1 cellular context compared by ENCODE assay signal in the genomic region with DNA sequence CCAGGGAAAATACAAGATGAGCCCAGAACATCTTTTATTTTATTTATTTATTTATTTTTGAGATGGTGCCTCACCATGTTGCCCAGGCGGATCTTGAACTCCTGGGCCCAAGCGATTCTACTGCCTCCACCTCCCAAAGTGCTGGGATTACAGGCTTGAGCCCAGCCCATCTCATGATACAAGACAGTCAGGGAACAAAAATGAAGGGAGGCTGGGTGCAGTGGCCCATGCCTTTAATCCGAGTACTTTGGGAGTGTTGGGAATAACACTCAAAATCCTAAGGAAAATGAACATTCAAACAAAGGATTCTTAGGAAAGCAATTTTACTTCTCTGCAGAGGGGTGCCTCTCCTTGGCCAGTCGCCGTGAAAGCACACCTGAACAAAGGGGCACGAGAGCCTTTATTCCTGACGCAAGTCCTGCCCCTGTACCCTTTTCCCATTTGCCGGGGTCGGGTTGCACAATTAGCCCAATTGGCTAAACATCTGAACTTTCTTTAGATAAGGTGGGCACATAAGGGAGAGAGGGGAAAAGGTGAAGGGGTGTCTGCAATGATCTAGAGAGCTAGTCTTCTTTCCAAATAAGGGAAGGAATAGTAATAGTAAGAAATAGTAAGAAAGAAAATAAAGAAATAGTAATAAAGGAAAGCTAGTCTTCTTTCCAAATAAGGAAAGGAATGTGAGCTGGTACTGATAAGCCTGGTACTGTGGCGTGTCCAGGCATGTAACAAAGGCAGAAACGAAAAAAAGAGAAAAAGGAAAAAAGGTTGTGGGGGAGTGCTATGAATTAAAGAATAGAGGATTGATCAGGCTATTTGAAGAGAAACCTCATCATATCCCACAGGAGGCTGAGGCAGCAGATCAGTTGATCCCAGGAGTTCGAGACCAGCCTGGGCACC.
TF ChIP-seq lines count a peak whose summit lies in the region.

No MANE protein-coding gene starts in this region.

TF ChIP-seq in HEK293, 187 proteins besides CTCF, POLR2A, EP300 and RAD21 (continued from another document):
- TF ChIP-seq, protein P1, sequence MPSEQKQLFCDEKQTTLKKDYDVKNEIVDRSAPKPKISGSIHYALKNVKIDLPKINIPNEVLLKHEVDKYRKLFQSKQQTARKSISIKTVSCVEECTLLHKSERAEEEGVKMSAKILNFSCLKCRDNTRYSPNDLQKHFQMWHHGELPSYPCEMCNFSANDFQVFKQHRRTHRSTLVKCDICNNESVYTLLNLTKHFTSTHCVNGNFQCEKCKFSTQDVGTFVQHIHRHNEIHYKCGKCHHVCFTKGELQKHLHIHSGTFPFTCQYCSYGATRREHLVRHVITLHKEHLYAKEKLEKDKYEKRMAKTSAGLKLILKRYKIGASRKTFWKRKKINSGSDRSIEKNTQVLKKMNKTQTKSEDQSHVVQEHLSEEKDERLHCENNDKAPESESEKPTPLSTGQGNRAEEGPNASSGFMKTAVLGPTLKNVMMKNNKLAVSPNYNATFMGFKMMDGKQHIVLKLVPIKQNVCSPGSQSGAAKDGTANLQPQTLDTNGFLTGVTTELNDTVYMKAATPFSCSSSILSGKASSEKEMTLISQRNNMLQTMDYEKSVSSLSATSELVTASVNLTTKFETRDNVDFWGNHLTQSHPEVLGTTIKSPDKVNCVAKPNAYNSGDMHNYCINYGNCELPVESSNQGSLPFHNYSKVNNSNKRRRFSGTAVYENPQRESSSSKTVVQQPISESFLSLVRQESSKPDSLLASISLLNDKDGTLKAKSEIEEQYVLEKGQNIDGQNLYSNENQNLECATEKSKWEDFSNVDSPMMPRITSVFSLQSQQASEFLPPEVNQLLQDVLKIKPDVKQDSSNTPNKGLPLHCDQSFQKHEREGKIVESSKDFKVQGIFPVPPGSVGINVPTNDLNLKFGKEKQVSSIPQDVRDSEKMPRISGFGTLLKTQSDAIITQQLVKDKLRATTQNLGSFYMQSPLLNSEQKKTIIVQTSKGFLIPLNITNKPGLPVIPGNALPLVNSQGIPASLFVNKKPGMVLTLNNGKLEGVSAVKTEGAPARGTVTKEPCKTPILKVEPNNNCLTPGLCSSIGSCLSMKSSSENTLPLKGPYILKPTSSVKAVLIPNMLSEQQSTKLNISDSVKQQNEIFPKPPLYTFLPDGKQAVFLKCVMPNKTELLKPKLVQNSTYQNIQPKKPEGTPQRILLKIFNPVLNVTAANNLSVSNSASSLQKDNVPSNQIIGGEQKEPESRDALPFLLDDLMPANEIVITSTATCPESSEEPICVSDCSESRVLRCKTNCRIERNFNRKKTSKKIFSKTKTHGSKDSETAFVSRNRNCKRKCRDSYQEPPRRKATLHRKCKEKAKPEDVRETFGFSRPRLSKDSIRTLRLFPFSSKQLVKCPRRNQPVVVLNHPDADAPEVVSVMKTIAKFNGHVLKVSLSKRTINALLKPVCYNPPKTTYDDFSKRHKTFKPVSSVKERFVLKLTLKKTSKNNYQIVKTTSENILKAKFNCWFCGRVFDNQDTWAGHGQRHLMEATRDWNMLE (tag by site-specific recombination; conservative IDR thresholded peaks at IDR 0.05; ENCODE audit: low read depth), result no peak
- TF ChIP-seq ZNF843 (tag by site-specific recombination; IDR thresholded peaks at IDR 0.05), result no peak
- TF ChIP-seq, protein P2, sequence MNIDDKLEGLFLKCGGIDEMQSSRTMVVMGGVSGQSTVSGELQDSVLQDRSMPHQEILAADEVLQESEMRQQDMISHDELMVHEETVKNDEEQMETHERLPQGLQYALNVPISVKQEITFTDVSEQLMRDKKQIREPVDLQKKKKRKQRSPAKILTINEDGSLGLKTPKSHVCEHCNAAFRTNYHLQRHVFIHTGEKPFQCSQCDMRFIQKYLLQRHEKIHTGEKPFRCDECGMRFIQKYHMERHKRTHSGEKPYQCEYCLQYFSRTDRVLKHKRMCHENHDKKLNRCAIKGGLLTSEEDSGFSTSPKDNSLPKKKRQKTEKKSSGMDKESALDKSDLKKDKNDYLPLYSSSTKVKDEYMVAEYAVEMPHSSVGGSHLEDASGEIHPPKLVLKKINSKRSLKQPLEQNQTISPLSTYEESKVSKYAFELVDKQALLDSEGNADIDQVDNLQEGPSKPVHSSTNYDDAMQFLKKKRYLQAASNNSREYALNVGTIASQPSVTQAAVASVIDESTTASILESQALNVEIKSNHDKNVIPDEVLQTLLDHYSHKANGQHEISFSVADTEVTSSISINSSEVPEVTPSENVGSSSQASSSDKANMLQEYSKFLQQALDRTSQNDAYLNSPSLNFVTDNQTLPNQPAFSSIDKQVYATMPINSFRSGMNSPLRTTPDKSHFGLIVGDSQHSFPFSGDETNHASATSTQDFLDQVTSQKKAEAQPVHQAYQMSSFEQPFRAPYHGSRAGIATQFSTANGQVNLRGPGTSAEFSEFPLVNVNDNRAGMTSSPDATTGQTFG (tag by site-specific recombination; IDR thresholded peaks at IDR 0.05; ENCODE audit: borderline replicate concordance), result no peak
- no peak for TF ChIP-seq ZNF157 (tag by site-specific recombination; IDR thresholded peaks at IDR 0.05)
- TF ChIP-seq ZNF501 (tag by site-specific recombination; IDR thresholded peaks at IDR 0.05), result 0 out of 2 replicates have a peak, but pooled peaks have one; percentile 23
- TF ChIP-seq ZNF600 (tag by site-specific recombination; IDR thresholded peaks at IDR 0.05), result no peak
- no peak for TF ChIP-seq ZNF837 (tag by site-specific recombination; IDR thresholded peaks at IDR 0.05)
- TF ChIP-seq SP7 (tag by site-specific recombination; IDR thresholded peaks at IDR 0.05), result 0 out of 2 replicates have a peak, but pooled peaks have one; percentile 13
- no peak for TF ChIP-seq GFI1B (tag by site-specific recombination; IDR thresholded peaks at IDR 0.05)
- 0 out of 2 replicates have a peak, but pooled peaks have one; percentile 6 for TF ChIP-seq WT1 (tag by site-specific recombination; IDR thresholded peaks at IDR 0.05)
- 0 out of 2 replicates have a peak, but pooled peaks have one; percentile 23 for TF ChIP-seq ZBTB8A (tag by site-specific recombination; IDR thresholded peaks at IDR 0.05)
- no peak for TF ChIP-seq ZFP3 (tag by site-specific recombination; IDR thresholded peaks at IDR 0.05; ENCODE audit: low read depth)
- TF ChIP-seq, protein P3, sequence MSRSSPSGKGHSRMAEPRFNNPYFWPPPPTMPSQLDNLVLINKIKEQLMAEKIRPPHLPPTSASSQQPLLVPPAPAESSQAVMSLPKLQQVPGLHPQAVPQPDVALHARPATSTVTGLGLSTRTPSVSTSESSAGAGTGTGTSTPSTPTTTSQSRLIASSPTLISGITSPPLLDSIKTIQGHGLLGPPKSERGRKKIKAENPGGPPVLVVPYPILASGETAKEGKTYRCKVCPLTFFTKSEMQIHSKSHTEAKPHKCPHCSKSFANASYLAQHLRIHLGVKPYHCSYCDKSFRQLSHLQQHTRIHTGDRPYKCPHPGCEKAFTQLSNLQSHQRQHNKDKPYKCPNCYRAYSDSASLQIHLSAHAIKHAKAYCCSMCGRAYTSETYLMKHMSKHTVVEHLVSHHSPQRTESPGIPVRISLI (tag by site-specific recombination; IDR thresholded peaks at IDR 0.05), result peak; percentile 74
- no peak for TF ChIP-seq ZNF558 (tag by site-specific recombination; IDR thresholded peaks at IDR 0.05)
- TF ChIP-seq ZBTB17 (tag by site-specific recombination; IDR thresholded peaks at IDR 0.05), result 0 out of 2 replicates have a peak, but pooled peaks have one; percentile 11
- TF ChIP-seq IKZF3 (tag by site-specific recombination; IDR thresholded peaks at IDR 0.05), result peak; percentile 65
- 0 out of 2 replicates have a peak, but pooled peaks have one; percentile 24 for TF ChIP-seq ZNF366 (tag by site-specific recombination; conservative IDR thresholded peaks at IDR 0.05)
